18 cellular contexts compared by ENCODE assay signal in genomic region chr10:113412161-113412560, GRCh38.
"Had no signal": no experiment of that assay in that cellular context is flagged by ENCODE, and none has a peak within 500 bp of the region (broad histone marks: within the 10 kb centered on the region; RNA-seq: fewer than 3 reads in every experiment).

No MANE protein-coding gene starts in this region.

- H3K4me3 ChIP-seq: coronary artery, esophagus muscularis mucosa, hepatocyte, mucosa of descending colon, smooth muscle cell, tibial artery, upper lobe of left lung, uterus had no signal

- H3K27me3 ChIP-seq: hepatocyte, tibial artery, upper lobe of left lung, uterus had no signal

- H2AFZ ChIP-seq: hepatocyte had no signal

- H3K4me2 ChIP-seq: hepatocyte, smooth muscle cell had no signal

- H3K4me1 ChIP-seq: esophagus muscularis mucosa, tibial artery, upper lobe of left lung, uterus had no signal

- DNase-seq: effector memory CD4-positive, alpha-beta T cell; foreskin melanocyte; head of caudate nucleus; mucosa of descending colon; naive thymus-derived CD8-positive, alpha-beta T cell; posterior cingulate gyrus; right cardiac atrium; stimulated activated CD4-positive, alpha-beta T cell treated with anti-CD3 and anti-CD28 coated beads, Interleukin-4, amount 100 ng/mL, for 1 hour; stimulated activated CD8-positive, alpha-beta memory T cell treated with anti-CD3 and anti-CD28 coated beads, Interleukin-4, amount 100 ng/mL, for 48 hours; stimulated activated naive CD8-positive, alpha-beta T cell treated with anti-CD3 and anti-CD28 coated beads, Interleukin-15, Interleukin-2, amounts not matched to agents 100 U/mL and 50 U/mL, for 24 hours; tibial artery; upper lobe of left lung; uterus had no signal

- H3K9me3 ChIP-seq: esophagus muscularis mucosa, mucosa of descending colon, tibial artery, upper lobe of left lung, uterus had no signal

- H3K36me3 ChIP-seq: esophagus muscularis mucosa, tibial artery, upper lobe of left lung, uterus had no signal

- H3K27ac ChIP-seq: coronary artery, epithelial cell of prostate, esophagus muscularis mucosa, hepatocyte, tibial artery, upper lobe of left lung, uterus had no signal
